ENCODE assay signal across 24 cellular contexts in the genomic region with DNA sequence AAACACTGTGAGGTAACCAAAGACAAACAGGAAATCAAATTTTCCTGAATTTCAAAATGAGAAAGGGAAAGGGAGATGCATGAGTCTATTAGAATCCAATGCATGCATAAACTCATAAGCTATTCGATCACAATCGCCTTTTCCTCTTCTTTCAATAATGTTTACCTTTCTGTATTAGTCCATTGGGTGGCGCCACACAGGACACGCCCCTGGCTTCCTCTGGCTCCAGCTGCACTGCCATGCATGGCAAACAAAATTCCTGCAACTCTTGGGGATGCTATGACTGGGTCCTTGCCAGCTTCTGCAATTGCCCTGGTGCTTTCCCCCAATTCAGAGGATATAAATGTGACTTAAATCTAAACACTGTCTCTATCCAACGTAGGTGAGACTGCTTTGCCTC.
DNase-seq lines count a peak whose midpoint lies in the region; ATAC-seq and TF ChIP-seq lines count a peak whose summit lies in the region.
"Had no signal": no experiment of that assay in that cellular context is flagged by ENCODE, and none has a peak within 500 bp of the region (broad histone marks: within the 10 kb centered on the region; RNA-seq: fewer than 3 reads in every experiment).

No MANE protein-coding gene starts in this region.

- H2AFZ ChIP-seq in HCT116 (ENCODE audit: low read depth, low read length, poor library complexity, severe bottlenecking), result peak overlapping the region; percentile 29
- H2AFZ ChIP-seq: GM23248 had no signal

- no peaks in the 10 kb centered on the region for H3K4me1 Mint-ChIP-seq in chondrocyte (ENCODE audit: low read depth)
- H3K4me1 Mint-ChIP-seq: CD14-positive monocyte had no signal

- no peaks in the 10 kb centered on the region for H4K20me1 ChIP-seq in HCT116 (ENCODE audit: insufficient read depth)

- no CpG with 5 or more reads among the region's 5 CpGs for WGBS in mesendoderm (ENCODE audit: extremely low coverage, insufficient coverage, low lambda C conversion rate)

- ATAC-seq in HCT116 (peak; percentile 42; the same call in 1 of the 2 replicates), HG02973 (IDR thresholded peaks at IDR 0.05; ENCODE audit: unreplicated experiment) (no peak)
- ATAC-seq: SK-N-SH treated with all-trans-retinoic acid at 6 μM for 48 hours had no signal

- DNase-seq in HCT116 (ENCODE audit: low read depth, low spot score), result no peak
- DNase-seq in chondrocyte (ENCODE audit: low spot score), result no peak
- peak; percentile 9 for DNase-seq in mesendoderm
- DNase-seq in KBM-7, result no peak
- no peak for DNase-seq in effector CD4-positive, alpha-beta T cell
- DNase-seq: ACHN, GDM1, GM23248, HFFc6, NCI-H1048, NCI-H1436 treated with DMSO at 0.1 percent for 48 hours, NCI-H2029, NCI-H2171 treated with DMSO at 0.1 percent for 48 hours, NCI-H446, NCI-H526 treated with DMSO at 0.1 percent for 48 hours, OCI-M1, RPMI8226, SHP77 treated with DMSO at 0.1 percent for 48 hours, T-helper 1 cell had no signal

- TF ChIP-seq POLR2A in HCT116 (IDR thresholded peaks at IDR 0.05; ENCODE audit: borderline replicate concordance, extremely low read depth, insufficient read depth, insufficient read length), result no peak

- no peak overlapping the region for H3K27ac Mint-ChIP-seq in chondrocyte (ENCODE audit: unreplicated experiment)
- H3K27ac Mint-ChIP-seq: CD14-positive monocyte, HFFc6 had no signal

- H2BK120ac ChIP-seq in mesendoderm (ENCODE audit: low read depth, low read length), result no peak overlapping the region

- H3K4me3 ChIP-seq in HCT116 (replicated peaks in 1 of 2; ENCODE audit: low read depth in 1 of 2, low read length in 2 of 2) (no peak overlapping the region), mesendoderm (ENCODE audit: low read length) (no peak overlapping the region)
- H3K4me3 ChIP-seq: GM23248 had no signal

- no peak overlapping the region for H3K4me2 ChIP-seq in HCT116 (ENCODE audit: low read length)
- H3K4me2 ChIP-seq in mesendoderm (ENCODE audit: low read length), result no peak overlapping the region

- no peaks in the 10 kb centered on the region for H3K27me3 Mint-ChIP-seq in chondrocyte (ENCODE audit: low read depth)

- no peak overlapping the region for H2BK5ac ChIP-seq in mesendoderm (ENCODE audit: low read length)

- POLR2A ChIA-PET in HCT116 (lab: Charles Lee), result no interaction called here

- no peak overlapping the region for H3K18ac ChIP-seq in mesendoderm (ENCODE audit: low read length)

- no peak for TF ChIP-seq RAD21 in HCT116 (IDR thresholded peaks at IDR 0.05; ENCODE audit: low read depth)

- H3K23ac ChIP-seq in mesendoderm (ENCODE audit: low read length), result no peak overlapping the region

- no peak overlapping the region for H2AK5ac ChIP-seq in mesendoderm (ENCODE audit: low read length)

- CTCF ChIA-PET in HCT116 (lab: Charles Lee), result no interaction called here

- no peak overlapping the region for H3K4me3 Mint-ChIP-seq in chondrocyte (ENCODE audit: unreplicated experiment)
- H3K4me3 Mint-ChIP-seq: CD14-positive monocyte, HFFc6 had no signal

- H3K9me3 ChIP-seq in HCT116 (ENCODE audit: control insufficient read depth in 1 of 2, insufficient read depth in 1 of 2, low read depth in 1 of 2, low read length in 2 of 2), result no peaks in the 10 kb centered on the region

- H3K9me3 Mint-ChIP-seq in chondrocyte (ENCODE audit: low read depth), result no peaks in the 10 kb centered on the region

- no peak overlapping the region for H2BK15ac ChIP-seq in mesendoderm (replicated peaks; ENCODE audit: low read depth)

- H3K56ac ChIP-seq in mesendoderm (ENCODE audit: low read length), result no peak overlapping the region

- H3K79me1 ChIP-seq in mesendoderm (ENCODE audit: low read length), result no peaks in the 10 kb centered on the region

- intact Hi-C loops in HCT116 (cut with micrococcal nuclease), result no loop called here

- no TSS peak for BruUV-seq in HCT116 (replicated peaks; lab: Mats Ljungman, UMichigan)

- in situ Hi-C loops in KBM-7 (cut with MboI; ENCODE audit: low pct_unique_long_range_greater_than_20kb, low sequenced_read_pairs), result no loop called here

- H3K79me2 ChIP-seq in HCT116 (ENCODE audit: insufficient read depth, low read length) (no peaks in the 10 kb centered on the region), mesendoderm (ENCODE audit: control insufficient read depth, insufficient read depth, low read length) (no peaks in the 10 kb centered on the region)

- no peak overlapping the region for H3K4ac ChIP-seq in mesendoderm (ENCODE audit: low read depth, low read length)

- H4K5ac ChIP-seq in mesendoderm (ENCODE audit: low read length), result no peak overlapping the region

- TF ChIP-seq CTCF in C4-2B (conservative IDR thresholded peaks at IDR 0.05) (peak; percentile 8), HCT116 (IDR thresholded peaks at IDR 0.05 in 2 of 3, conservative IDR thresholded peaks at IDR 0.05 in 1 of 3; ENCODE audit: borderline replicate concordance in 1 of 3, insufficient read depth in 1 of 3, low read depth in 2 of 3, low read length in 2 of 3) (peak in 2 of 3 experiments; percentile 22 to 49; a peak in 3 of 6 replicates), chondrocyte (IDR thresholded peaks at IDR 0.05) (peak; percentile 19)

- no peaks in the 10 kb centered on the region for H3K36me3 Mint-ChIP-seq in chondrocyte (ENCODE audit: low read depth)
- H3K36me3 Mint-ChIP-seq: CD14-positive monocyte had no signal

- no peaks in the 10 kb centered on the region for H3K4me1 ChIP-seq in HCT116 (ENCODE audit: control insufficient read depth in 1 of 2, insufficient read depth in 2 of 2, low read length in 2 of 2)
- H3K4me1 ChIP-seq in mesendoderm (ENCODE audit: control insufficient read depth, low read depth, low read length), result no peaks in the 10 kb centered on the region

- H4K8ac ChIP-seq in mesendoderm (ENCODE audit: low read depth, low read length), result no peak overlapping the region

- H3K36me3 ChIP-seq in HCT116 (ENCODE audit: control insufficient read depth in 1 of 2, insufficient read depth in 2 of 2, low read length in 2 of 2), result no peaks in the 10 kb centered on the region
- no peaks in the 10 kb centered on the region for H3K36me3 ChIP-seq in mesendoderm (ENCODE audit: control insufficient read depth, insufficient read depth, low read length)

- no peaks in the 10 kb centered on the region for H3K9me2 ChIP-seq in HCT116 (ENCODE audit: insufficient read depth)

- no peak overlapping the region for H3K27ac ChIP-seq in C4-2B
- no peak overlapping the region for H3K27ac ChIP-seq in HCT116 (ENCODE audit: low read depth, low read length)
- H3K27ac ChIP-seq in mesendoderm (ENCODE audit: low read depth, low read length), result no peak overlapping the region
- H3K27ac ChIP-seq: GM23248, HL-60 had no signal

- H3K9ac ChIP-seq in HCT116 (ENCODE audit: low read length) (no peak overlapping the region), mesendoderm (ENCODE audit: low read length) (no peak overlapping the region)
- H3K9ac ChIP-seq: GM23248 had no signal

- RAD21 ChIA-PET in HCT116 (lab: Charles Lee; ENCODE audit: low non-redundant PET in 1 of 2, low total read pairs in 2 of 2, uncharacterized antibody in 2 of 2, unreplicated experiment in 2 of 2), result no interaction called here

- H3K27me3 ChIP-seq in HCT116 (ENCODE audit: insufficient read depth, low read length) (no peaks in the 10 kb centered on the region), mesendoderm (ENCODE audit: insufficient read depth, low read length, poor library complexity) (no peaks in the 10 kb centered on the region)

TF ChIP-seq in HCT116, 20 proteins besides CTCF, POLR2A, EP300 and RAD21 (continues in another document):
- no peak for TF ChIP-seq EGR1 (IDR thresholded peaks at IDR 0.05; ENCODE audit: low read depth)
- no peak for TF ChIP-seq POLR2AphosphoS5 (IDR thresholded peaks at IDR 0.05; ENCODE audit: low read depth, low read length)
- TF ChIP-seq TCF7L2 (IDR thresholded peaks at IDR 0.05; ENCODE audit: borderline replicate concordance, extremely low read depth, insufficient read depth, insufficient read length), result no peak
- no peak for TF ChIP-seq ELF1 (IDR thresholded peaks at IDR 0.05; ENCODE audit: borderline replicate concordance, low read depth)
- TF ChIP-seq YY1 (IDR thresholded peaks at IDR 0.05; ENCODE audit: extremely low read depth, insufficient replicate concordance, low read depth, low read length), result no peak
- TF ChIP-seq, protein P1, sequence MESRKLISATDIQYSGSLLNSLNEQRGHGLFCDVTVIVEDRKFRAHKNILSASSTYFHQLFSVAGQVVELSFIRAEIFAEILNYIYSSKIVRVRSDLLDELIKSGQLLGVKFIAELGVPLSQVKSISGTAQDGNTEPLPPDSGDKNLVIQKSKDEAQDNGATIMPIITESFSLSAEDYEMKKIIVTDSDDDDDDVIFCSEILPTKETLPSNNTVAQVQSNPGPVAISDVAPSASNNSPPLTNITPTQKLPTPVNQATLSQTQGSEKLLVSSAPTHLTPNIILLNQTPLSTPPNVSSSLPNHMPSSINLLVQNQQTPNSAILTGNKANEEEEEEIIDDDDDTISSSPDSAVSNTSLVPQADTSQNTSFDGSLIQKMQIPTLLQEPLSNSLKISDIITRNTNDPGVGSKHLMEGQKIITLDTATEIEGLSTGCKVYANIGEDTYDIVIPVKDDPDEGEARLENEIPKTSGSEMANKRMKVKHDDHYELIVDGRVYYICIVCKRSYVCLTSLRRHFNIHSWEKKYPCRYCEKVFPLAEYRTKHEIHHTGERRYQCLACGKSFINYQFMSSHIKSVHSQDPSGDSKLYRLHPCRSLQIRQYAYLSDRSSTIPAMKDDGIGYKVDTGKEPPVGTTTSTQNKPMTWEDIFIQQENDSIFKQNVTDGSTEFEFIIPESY (IDR thresholded peaks at IDR 0.05; ENCODE audit: extremely low read depth, insufficient replicate concordance, low read length), result no peak
- TF ChIP-seq JUND (IDR thresholded peaks at IDR 0.05), result no peak
